14 cellular contexts compared by ENCODE assay signal in the genomic region with DNA sequence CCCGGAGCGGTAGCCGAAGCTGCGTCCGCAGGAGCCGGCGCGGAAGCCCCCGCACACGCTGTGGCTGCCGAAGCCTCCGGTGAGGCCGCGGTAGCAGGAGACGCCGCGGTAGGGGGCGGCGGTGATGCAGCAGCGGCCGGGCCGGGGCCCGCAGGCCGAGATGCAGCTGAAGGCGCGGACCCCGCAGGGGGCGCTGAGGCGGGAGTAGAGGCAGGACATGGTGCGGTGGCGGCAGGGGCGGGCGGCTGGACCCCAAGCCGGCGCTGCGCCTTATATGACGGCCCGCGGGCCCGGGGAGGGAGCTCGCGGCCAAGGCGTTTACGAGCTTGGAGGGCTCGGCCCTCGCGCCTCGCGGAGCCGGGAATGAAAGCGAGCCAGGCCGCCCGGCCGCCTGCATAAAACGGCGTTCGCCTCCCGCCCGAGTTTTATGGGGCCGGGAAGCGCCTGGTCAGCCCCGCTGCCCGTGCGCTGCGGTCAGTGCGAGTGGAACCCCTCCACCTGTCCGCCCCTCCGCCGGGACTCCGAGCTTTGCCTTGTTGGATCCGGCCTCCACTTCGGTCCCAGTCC. TPM values are rescaled to one million over a fixed set of nuclear protein-coding genes. Genes with fewer than 3 reads are reported as not detected.
DNase-seq lines count a peak whose midpoint lies in the region; ATAC-seq and TF ChIP-seq lines count a peak whose summit lies in the region.
"Had no signal": no experiment of that assay in that cellular context is flagged by ENCODE, and none has a peak within 500 bp of the region (broad histone marks: within the 10 kb centered on the region; RNA-seq: fewer than 3 reads in every experiment).

No MANE protein-coding gene starts in this region.

- intact Hi-C loops in esophagus muscularis mucosa (cut with DNase I) (no loop called here), lower lobe of right lung (cut with DNase I) (no loop called here)

- peak overlapping the region; percentile 29 to 42 (median 32) for H3K4me3 ChIP-seq in esophagus muscularis mucosa
- peak overlapping the region; percentile 11 for H3K4me3 ChIP-seq in lower lobe of right lung

- H3K27me3 Mint-ChIP-seq in activated naive CD8-positive, alpha-beta T cell treated with anti-CD3 and anti-CD28 coated beads, Interleukin-2, amount 10 ng/mL, durations not matched to agents 7 days and 5 days: peaks cover 64% of the 10 kb centered on the region
- peaks cover 62% of the 10 kb centered on the region for H3K27me3 Mint-ChIP-seq in activated naive CD8-positive, alpha-beta T cell treated with anti-CD3 and anti-CD28 coated beads for 36 hours
- peaks cover 71% of the 10 kb centered on the region for H3K27me3 Mint-ChIP-seq in type B pancreatic cell

- H3K27ac ChIP-seq in esophagus muscularis mucosa (replicated peaks in 1 of 4): no peak overlapping the region
- no peak overlapping the region for H3K27ac ChIP-seq in lower lobe of right lung
- H3K27ac ChIP-seq: VCaP had no signal

- POLR2A ChIA-PET in activated naive CD8-positive, alpha-beta T cell treated with anti-CD3 and anti-CD28 coated beads, Interleukin-2, amount 10 ng/mL, durations not matched to agents 7 days and 5 days (lab: Charles Lee): interaction anchor here (0.9 to 1.3 kb wide), 3 partner anchors 15 to 21 kb away, joined by 3 to 4 read pairs (median 3); no protein-coding TSS in a partner anchor

- TF ChIP-seq CTCF in esophagus muscularis mucosa (IDR thresholded peaks at IDR 0.05) (no peak), lower lobe of right lung (IDR thresholded peaks at IDR 0.05) (no peak), type B pancreatic cell (conservative IDR thresholded peaks at IDR 0.05) (peak; percentile 31)

- no peak for TF ChIP-seq POLR2A in esophagus muscularis mucosa (IDR thresholded peaks at IDR 0.05; ENCODE audit: low read depth)

- H3K9me3 Mint-ChIP-seq in activated naive CD8-positive, alpha-beta T cell treated with anti-CD3 and anti-CD28 coated beads, Interleukin-2, amount 10 ng/mL, durations not matched to agents 7 days and 5 days: no peaks in the 10 kb centered on the region
- H3K9me3 Mint-ChIP-seq in activated naive CD8-positive, alpha-beta T cell treated with anti-CD3 and anti-CD28 coated beads for 36 hours: no peaks in the 10 kb centered on the region
- H3K9me3 Mint-ChIP-seq in type B pancreatic cell: peaks cover 9% of the 10 kb centered on the region
- H3K9me3 Mint-ChIP-seq: activated T-cell treated with anti-CD3 and anti-CD28 coated beads, Interleukin-2, amount 50 U/mL, for 72 hours had no signal

- no peak overlapping the region for H3K4me3 Mint-ChIP-seq in activated naive CD8-positive, alpha-beta T cell treated with anti-CD3 and anti-CD28 coated beads, Interleukin-2, amount 10 ng/mL, durations not matched to agents 7 days and 5 days
- H3K4me3 Mint-ChIP-seq in activated naive CD8-positive, alpha-beta T cell treated with anti-CD3 and anti-CD28 coated beads for 36 hours: no peak overlapping the region
- H3K4me3 Mint-ChIP-seq in type B pancreatic cell: no peak overlapping the region

- peak; percentile 42 for DNase-seq in activated naive CD8-positive, alpha-beta T cell treated with anti-CD3 and anti-CD28 coated beads, Interleukin-2, amount 10 ng/mL, durations not matched to agents 7 days and 5 days
- DNase-seq in activated naive CD8-positive, alpha-beta T cell treated with anti-CD3 and anti-CD28 coated beads for 36 hours: no peak
- DNase-seq in esophagus muscularis mucosa (ENCODE audit: extremely low spot score) (no peak), lower lobe of right lung (peak; percentile 61), type B pancreatic cell (ENCODE audit: extremely low spot score, unreplicated experiment) (no peak), SHP77 (lab: John Stamatoyannopoulos, UW) (no peak), NCI-H510A (lab: John Stamatoyannopoulos, UW) (no peak), T-helper 1 cell (no peak)
- DNase-seq: activated T-cell treated with anti-CD3 and anti-CD28 coated beads, Interleukin-2, amount 50 U/mL, for 72 hours; DMS53; KBM-7; NCI-H2171 treated with DMSO at 0.1 percent for 48 hours had no signal

- peak; percentile 29 for ATAC-seq in activated naive CD8-positive, alpha-beta T cell treated with anti-CD3 and anti-CD28 coated beads, Interleukin-2, amount 10 ng/mL, durations not matched to agents 7 days and 5 days (ENCODE audit: low read depth)
- ATAC-seq in lower lobe of right lung: peak; percentile 27 to 36
- ATAC-seq: Panc1 had no signal

- H3K36me3 ChIP-seq in esophagus muscularis mucosa: no peaks in the 10 kb centered on the region
- no peaks in the 10 kb centered on the region for H3K36me3 ChIP-seq in lower lobe of right lung

- no peak for TF ChIP-seq EP300 in esophagus muscularis mucosa (IDR thresholded peaks at IDR 0.05)

- H3K27me3 ChIP-seq in esophagus muscularis mucosa: peaks cover 0 to 56% (median 17%) of the 10 kb centered on the region in 4 donors
- peaks cover 53% of the 10 kb centered on the region for H3K27me3 ChIP-seq in lower lobe of right lung (ENCODE audit: low read depth)

- peaks cover 8% of the 10 kb centered on the region for H3K36me3 Mint-ChIP-seq in activated naive CD8-positive, alpha-beta T cell treated with anti-CD3 and anti-CD28 coated beads, Interleukin-2, amount 10 ng/mL, durations not matched to agents 7 days and 5 days
- no peaks in the 10 kb centered on the region for H3K36me3 Mint-ChIP-seq in activated naive CD8-positive, alpha-beta T cell treated with anti-CD3 and anti-CD28 coated beads for 36 hours
- H3K36me3 Mint-ChIP-seq in type B pancreatic cell: no peaks in the 10 kb centered on the region

- H3K9me3 ChIP-seq in esophagus muscularis mucosa (no peaks in the 10 kb centered on the region), lower lobe of right lung (no peaks in the 10 kb centered on the region)

- WGBS in esophagus muscularis mucosa: 9% methylated on average over 15 of the region's 72 CpGs

- H3K4me1 Mint-ChIP-seq in activated naive CD8-positive, alpha-beta T cell treated with anti-CD3 and anti-CD28 coated beads, Interleukin-2, amount 10 ng/mL, durations not matched to agents 7 days and 5 days: peaks cover 37% of the 10 kb centered on the region
- H3K4me1 Mint-ChIP-seq in activated naive CD8-positive, alpha-beta T cell treated with anti-CD3 and anti-CD28 coated beads for 36 hours: peaks cover 10% of the 10 kb centered on the region
- H3K4me1 Mint-ChIP-seq in type B pancreatic cell (ENCODE audit: unreplicated experiment): peaks cover 22% of the 10 kb centered on the region

- H3K4me1 ChIP-seq in esophagus muscularis mucosa: peaks cover 4 to 10% (median 9%) of the 10 kb centered on the region in 4 donors
- peaks cover 8% of the 10 kb centered on the region for H3K4me1 ChIP-seq in lower lobe of right lung

- no peak overlapping the region for H3K27ac Mint-ChIP-seq in activated naive CD8-positive, alpha-beta T cell treated with anti-CD3 and anti-CD28 coated beads, Interleukin-2, amount 10 ng/mL, durations not matched to agents 7 days and 5 days
- H3K27ac Mint-ChIP-seq in activated naive CD8-positive, alpha-beta T cell treated with anti-CD3 and anti-CD28 coated beads for 36 hours: no peak overlapping the region
- H3K27ac Mint-ChIP-seq in type B pancreatic cell: no peak overlapping the region
- H3K27ac Mint-ChIP-seq: activated T-cell treated with anti-CD3 and anti-CD28 coated beads, Interleukin-2, amount 50 U/mL, for 72 hours had no signal

RNA-seq across cellular contexts. Expression of a gene that starts 16.0 kb away (rescaled TPM):
- total RNA-seq in activated naive CD8-positive, alpha-beta T cell treated with anti-CD3 and anti-CD28 coated beads, Interleukin-2, amount 10 ng/mL, durations not matched to agents 7 days and 5 days: under 1 TPM in 1 of 2 experiments, not detected in 1; 0.14 TPM
- not detected for total RNA-seq in activated naive CD8-positive, alpha-beta T cell treated with anti-CD3 and anti-CD28 coated beads for 36 hours
- under 1 TPM in 2 of 4 donors, not detected in 2; 0.29 to 0.33 TPM for total RNA-seq in esophagus muscularis mucosa
- 0.74 TPM for total RNA-seq in lower lobe of right lung
- 0.14 TPM in 1 of 2 replicates, not detected in the other for total RNA-seq in type B pancreatic cell (ENCODE audit: low replicate concordance)

RNA-seq across cellular contexts. Expression of a gene that starts 25.4 kb away (rescaled TPM):
- 1 to 10 TPM; 8.5 to 8.9 TPM for total RNA-seq in activated naive CD8-positive, alpha-beta T cell treated with anti-CD3 and anti-CD28 coated beads, Interleukin-2, amount 10 ng/mL, durations not matched to agents 7 days and 5 days
- total RNA-seq in activated naive CD8-positive, alpha-beta T cell treated with anti-CD3 and anti-CD28 coated beads for 36 hours: 1 to 10 TPM; 2.4 to 6.5 TPM
- total RNA-seq in esophagus muscularis mucosa: 1 to 10 TPM in 3 of 4 donors, under 1 TPM in 1; 0.83 to 8.4 (median 4.5) TPM
- total RNA-seq in lower lobe of right lung: 257 TPM
- 125 and 293 TPM in 2 replicates for total RNA-seq in type B pancreatic cell (ENCODE audit: low replicate concordance)

RNA-seq across cellular contexts. Expression of a gene that starts 32.9 kb away (rescaled TPM):
- not detected for total RNA-seq in activated naive CD8-positive, alpha-beta T cell treated with anti-CD3 and anti-CD28 coated beads, Interleukin-2, amount 10 ng/mL, durations not matched to agents 7 days and 5 days
- total RNA-seq in activated naive CD8-positive, alpha-beta T cell treated with anti-CD3 and anti-CD28 coated beads for 36 hours: not detected
- under 1 TPM in 2 of 4 donors, not detected in 2; 0.19 to 0.42 TPM for total RNA-seq in esophagus muscularis mucosa
- total RNA-seq in lower lobe of right lung: not detected
- total RNA-seq in type B pancreatic cell (ENCODE audit: low replicate concordance): 0.31 TPM in 2 replicates
- total RNA-seq: activated T-cell treated with anti-CD3 and anti-CD28 coated beads, Interleukin-2, amount 50 U/mL, for 72 hours had no signal

Comparison
In these comparisons a context has a peak if more than half of its experiments do, and no peak if none do; other contexts are left out.
1. DNase-seq: peak in activated naive CD8-positive, alpha-beta T cell treated with anti-CD3 and anti-CD28 coated beads, Interleukin-2, amount 10 ng/mL, durations not matched to agents 7 days and 5 days (single experiment) and lower lobe of right lung (single experiment); none in activated naive CD8-positive, alpha-beta T cell treated with anti-CD3 and anti-CD28 coated beads for 36 hours (single experiment), esophagus muscularis mucosa (single experiment), type B pancreatic cell (single experiment), SHP77 (0 of 2), NCI-H510A (single experiment) and T-helper 1 cell (0 of 5).
2. RNA of a gene that starts 25.4 kb away (total RNA-seq): 257 TPM in lower lobe of right lung (single experiment) and 125 to 293 TPM in type B pancreatic cell; 8.5 to 8.9 TPM in activated naive CD8-positive, alpha-beta T cell treated with anti-CD3 and anti-CD28 coated beads, Interleukin-2, amount 10 ng/mL, durations not matched to agents 7 days and 5 days, 0.83 to 8.4 TPM in esophagus muscularis mucosa and 2.4 to 6.5 TPM in activated naive CD8-positive, alpha-beta T cell treated with anti-CD3 and anti-CD28 coated beads for 36 hours; every median in the first group is over 10 times any median in the second.